Comparison of ENCODE assay signal across 24 cellular contexts in the genomic region with DNA sequence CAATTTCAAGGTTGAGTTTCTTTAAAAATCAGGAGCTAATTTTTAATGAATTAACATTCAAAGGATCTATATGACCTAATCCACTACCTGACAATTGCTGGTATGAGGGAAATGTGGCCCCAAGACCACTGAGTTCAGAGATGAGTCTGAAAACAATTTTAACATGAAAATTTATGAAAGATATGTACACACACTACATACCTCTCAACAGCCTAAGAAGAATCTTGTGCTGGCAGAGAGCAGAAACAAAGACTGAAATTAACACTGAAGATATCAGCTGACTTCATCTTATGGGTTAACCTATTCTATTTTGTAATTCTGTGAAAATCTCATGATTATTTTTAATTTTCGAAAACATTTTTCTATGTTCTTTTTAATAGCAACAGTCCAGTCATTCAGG. TPM values are rescaled to one million over a fixed set of nuclear protein-coding genes. Genes with fewer than 3 reads are reported as not detected.
DNase-seq lines count a peak whose midpoint lies in the region; ATAC-seq and TF ChIP-seq lines count a peak whose summit lies in the region.
"Had no signal": no experiment of that assay in that cellular context is flagged by ENCODE, and none has a peak within 500 bp of the region (broad histone marks: within the 10 kb centered on the region; RNA-seq: fewer than 3 reads in every experiment).

No MANE protein-coding gene starts in this region.

- intact Hi-C loops in Calu3 (cut with micrococcal nuclease; ENCODE audit: unreplicated experiment): no loop called here

- H3K27me3 ChIP-seq in SK-N-SH (ENCODE audit: insufficient read depth) (no peaks in the 10 kb centered on the region), endocrine pancreas (ENCODE audit: control insufficient read depth, insufficient read depth, low read length) (peaks cover 2% of the 10 kb centered on the region)
- H3K27me3 ChIP-seq: BLaER1 treated with 17β-estradiol and CSF1 and Interleukin-3, amounts not matched to agents 10 nM and 100 nM; cardiac muscle cell; thyroid gland had no signal

- no peak for TF ChIP-seq RAD21 in SK-N-SH (IDR thresholded peaks at IDR 0.05; ENCODE audit: low read length)

- peak overlapping the region; percentile 74 for H3K4me2 ChIP-seq in SK-N-SH
- H3K4me2 ChIP-seq: BLaER1 treated with 17β-estradiol and CSF1 and Interleukin-3, amounts not matched to agents 10 nM and 100 nM had no signal

- H3K27ac ChIP-seq in SK-N-SH (ENCODE audit: low read depth in 2 of 2, low read length in 1 of 2): peak overlapping the region; percentile 82 to 99; a peak in 3 of 4 replicates
- H3K27ac ChIP-seq: 22Rv1; BLaER1 treated with 17β-estradiol and CSF1 and Interleukin-3, amounts not matched to agents 10 nM and 100 nM; cardiac muscle cell; thyroid gland; VCaP had no signal

- DNase-seq in SK-N-SH: no peak
- DNase-seq in activated gamma-delta T cell treated with Interleukin-2 at 50 U/mL for 16 hours: no peak
- DNase-seq in KBM-7: no peak
- no peak for DNase-seq in NCI-H187 treated with DMSO at 0.1 percent for 48 hours (lab: John Stamatoyannopoulos, UW)
- no peak for DNase-seq in Calu3
- DNase-seq: activated CD8-positive, alpha-beta memory T cell treated with anti-CD3 and anti-CD28 coated beads, Interleukin-2, amount 50 U/mL, for 4 hours; activated naive CD8-positive, alpha-beta T cell treated with anti-CD3 and anti-CD28 coated beads, Interleukin-2, amount 10 ng/mL, durations not matched to agents 7 days and 5 days; dermis blood vessel endothelial cell; hypothalamus; NCI-H2107; NCI-H524; stimulated activated CD4-positive, alpha-beta T cell treated with anti-CD3 and anti-CD28 coated beads, Interleukin-4, amount 100 ng/mL, for 24 hours; stimulated activated naive CD8-positive, alpha-beta T cell treated with anti-CD3 and anti-CD28 coated beads, Interleukin-15, Interleukin-2, amounts not matched to agents 100 U/mL and 50 U/mL, for 24 hours; thyroid gland had no signal

- H3K4me3 Mint-ChIP-seq in nephron: peak overlapping the region; percentile 85 to 90 (median 86)
- no peak overlapping the region for H3K4me3 Mint-ChIP-seq in Calu3 (ENCODE audit: low read depth, unreplicated experiment)
- H3K4me3 Mint-ChIP-seq: activated naive CD8-positive, alpha-beta T cell treated with anti-CD3 and anti-CD28 coated beads, Interleukin-2, amount 10 ng/mL, durations not matched to agents 7 days and 5 days; activated T-helper 17 cell treated with anti-CD3 and anti-CD28 coated beads, Interleukin-2, amount 50 U/mL, for 72 hours; T-helper 2 cell treated with Interferon-gamma antibody and Interleukin-4, amounts not matched to agents 5 μg/mL and 100 μg/mL, for 36 hours had no signal

- in situ Hi-C loops in KBM-7 (cut with MboI; ENCODE audit: low pct_unique_long_range_greater_than_20kb, low sequenced_read_pairs): no loop called here

- peaks cover 63% of the 10 kb centered on the region for H3K79me2 ChIP-seq in SK-N-SH (ENCODE audit: insufficient read depth)

- H3K27me3 Mint-ChIP-seq in nephron (ENCODE audit: low read depth) (no peaks in the 10 kb centered on the region), Calu3 (ENCODE audit: unreplicated experiment) (no peaks in the 10 kb centered on the region)

- H3F3A ChIP-seq in SK-N-SH (replicated peaks; ENCODE audit: insufficient read depth): peaks cover 23% of the 10 kb centered on the region

- no peak for ATAC-seq in SK-N-SH treated with all-trans-retinoic acid at 6 μM for 48 hours
- ATAC-seq: activated T-helper 17 cell treated with anti-CD3 and anti-CD28 coated beads, Interleukin-2, amount 50 U/mL, for 72 hours; stimulated activated naive CD8-positive, alpha-beta T cell treated with anti-CD3 and anti-CD28 coated beads, Interleukin-15, Interleukin-2, amounts not matched to agents 100 U/mL and 50 U/mL, for 24 hours had no signal

- H2AFZ ChIP-seq in SK-N-SH (ENCODE audit: low read depth): no peak overlapping the region

- H3K9ac ChIP-seq in SK-N-SH (peak overlapping the region; percentile 89; the same call in 1 of the 2 replicates), endocrine pancreas (ENCODE audit: control insufficient read depth, insufficient read depth, low read length) (no peak overlapping the region)
- H3K9ac ChIP-seq: BLaER1 treated with 17β-estradiol and CSF1 and Interleukin-3, amounts not matched to agents 10 nM and 100 nM had no signal

- H3K4me1 Mint-ChIP-seq in nephron (peaks cover 44% of the 10 kb centered on the region), Calu3 (ENCODE audit: low read depth, unreplicated experiment) (peaks cover 41% of the 10 kb centered on the region)
- H3K4me1 Mint-ChIP-seq: activated naive CD8-positive, alpha-beta T cell treated with anti-CD3 and anti-CD28 coated beads, Interleukin-2, amount 10 ng/mL, durations not matched to agents 7 days and 5 days; activated T-helper 17 cell treated with anti-CD3 and anti-CD28 coated beads, Interleukin-2, amount 50 U/mL, for 72 hours had no signal

- peaks cover 2% of the 10 kb centered on the region for H3K9me3 Mint-ChIP-seq in nephron
- no peaks in the 10 kb centered on the region for H3K9me3 Mint-ChIP-seq in Calu3 (ENCODE audit: low read depth, unreplicated experiment)
- H3K9me3 Mint-ChIP-seq: activated naive CD8-positive, alpha-beta T cell treated with anti-CD3 and anti-CD28 coated beads, Interleukin-2, amount 10 ng/mL, durations not matched to agents 7 days and 5 days; activated T-helper 17 cell treated with anti-CD3 and anti-CD28 coated beads, Interleukin-2, amount 50 U/mL, for 72 hours; T-helper 2 cell treated with Interferon-gamma antibody and Interleukin-4, amounts not matched to agents 5 μg/mL and 100 μg/mL, for 36 hours had no signal

- CTCF ChIA-PET in SK-N-SH (lab: Yijun Ruan, JAX): interaction anchor here (0.9 to 1.3 kb wide), 3 partner anchors 12 to 57 kb away, joined by 3 to 4 read pairs (median 4); no protein-coding TSS in a partner anchor
- CTCF ChIA-PET in Calu3 (lab: Charles Lee): interaction anchor here (1.0 to 1.8 kb wide), 3 partner anchors 9 to 56 kb away, joined by 3 to 5 read pairs (median 3); no protein-coding TSS in a partner anchor

- H3K27ac Mint-ChIP-seq in nephron (peak overlapping the region; percentile 94 to 97 (median 95)), Calu3 (ENCODE audit: unreplicated experiment) (no peak overlapping the region)
- H3K27ac Mint-ChIP-seq: activated naive CD8-positive, alpha-beta T cell treated with anti-CD3 and anti-CD28 coated beads, Interleukin-2, amount 10 ng/mL, durations not matched to agents 7 days and 5 days; activated T-helper 17 cell treated with anti-CD3 and anti-CD28 coated beads, Interleukin-2, amount 50 U/mL, for 72 hours; T-helper 2 cell treated with Interferon-gamma antibody and Interleukin-4, amounts not matched to agents 5 μg/mL and 100 μg/mL, for 36 hours had no signal

- H3K4me3 ChIP-seq in SK-N-SH (ENCODE audit: low read depth in 2 of 2, low read length in 1 of 2): peak overlapping the region; percentile 53 to 75; a peak in 3 of 4 replicates
- peak overlapping the region; percentile 86 for H3K4me3 ChIP-seq in endocrine pancreas (ENCODE audit: control insufficient read depth, insufficient read depth, low read length)
- H3K4me3 ChIP-seq: BLaER1 treated with 17β-estradiol and CSF1 and Interleukin-3, amounts not matched to agents 10 nM and 100 nM; cardiac muscle cell; thyroid gland had no signal

- H3K36me3 ChIP-seq in SK-N-SH (replicated peaks in 1 of 2; ENCODE audit: control insufficient read depth in 1 of 2, insufficient read depth in 2 of 2, low read length in 1 of 2) (peaks cover 6 to 41% of the 10 kb centered on the region in 2 experiments), endocrine pancreas (ENCODE audit: control insufficient read depth, insufficient read depth, low read length) (no peaks in the 10 kb centered on the region)
- H3K36me3 ChIP-seq: BLaER1 treated with 17β-estradiol and CSF1 and Interleukin-3, amounts not matched to agents 10 nM and 100 nM; cardiac muscle cell; thyroid gland had no signal

- H3K9me3 ChIP-seq in SK-N-SH: no peaks in the 10 kb centered on the region
- H3K9me3 ChIP-seq in endocrine pancreas (ENCODE audit: control insufficient read depth, low read length): no peaks in the 10 kb centered on the region
- H3K9me3 ChIP-seq: BLaER1 treated with 17β-estradiol and CSF1 and Interleukin-3, amounts not matched to agents 10 nM and 100 nM; thyroid gland had no signal

- peaks cover 0 to 17% of the 10 kb centered on the region in 2 experiments; a peak in 2 of 4 replicates for H3K4me1 ChIP-seq in SK-N-SH (ENCODE audit: control insufficient read depth in 1 of 2, insufficient read depth in 2 of 2, low read depth in 1 of 2, low read length in 1 of 2)
- H3K4me1 ChIP-seq in endocrine pancreas (ENCODE audit: control insufficient read depth, insufficient read depth, low read length): peaks cover 14% of the 10 kb centered on the region
- H3K4me1 ChIP-seq: BLaER1 treated with 17β-estradiol and CSF1 and Interleukin-3, amounts not matched to agents 10 nM and 100 nM had no signal

- H3K36me3 Mint-ChIP-seq in nephron (ENCODE audit: low read depth) (peaks cover 35% of the 10 kb centered on the region), Calu3 (ENCODE audit: insufficient read depth, unreplicated experiment) (no peaks in the 10 kb centered on the region)
- H3K36me3 Mint-ChIP-seq: activated naive CD8-positive, alpha-beta T cell treated with anti-CD3 and anti-CD28 coated beads, Interleukin-2, amount 10 ng/mL, durations not matched to agents 7 days and 5 days had no signal

- POLR2A ChIA-PET in SK-N-SH (lab: Yijun Ruan, JAX): no interaction called here

- BruUV-seq in Calu3 (replicated peaks; lab: Mats Ljungman, UMichigan): no TSS peak

- TF ChIP-seq CTCF in SK-N-SH (IDR thresholded peaks at IDR 0.05) (no peak), nephron (IDR thresholded peaks at IDR 0.05; ENCODE audit: unreplicated experiment in 3 of 3) (no peak), Calu3 (IDR thresholded peaks at IDR 0.05; ENCODE audit: unreplicated experiment) (no peak)

- no peaks in the 10 kb centered on the region for H4K20me1 ChIP-seq in SK-N-SH (ENCODE audit: insufficient read depth)
- H4K20me1 ChIP-seq: BLaER1 treated with 17β-estradiol and CSF1 and Interleukin-3, amounts not matched to agents 10 nM and 100 nM had no signal

- no peak for TF ChIP-seq EP300 in SK-N-SH (IDR thresholded peaks at IDR 0.05; ENCODE audit: borderline replicate concordance in 1 of 2, low read depth in 1 of 2, low read length in 1 of 2)

- WGBS in SK-N-SH (ENCODE audit: low lambda C conversion rate): 20% methylated on average over 1 of the region's 1 CpG

- no peaks in the 10 kb centered on the region for H3K9me2 ChIP-seq in SK-N-SH

TF ChIP-seq in SK-N-SH, 30 proteins besides CTCF, POLR2A, EP300 and RAD21 (continues in another document):
- TF ChIP-seq RFX5 (IDR thresholded peaks at IDR 0.05; ENCODE audit: low read length) (no peak), SMC3 (IDR thresholded peaks at IDR 0.05; ENCODE audit: low read depth, low read length) (no peak), EZH2phosphoT487 (IDR thresholded peaks at IDR 0.05; ENCODE audit: borderline replicate concordance, low read depth) (no peak)

TF ChIP-seq in SK-N-SH treated with all-trans-retinoic acid at 6 μM for 48 hours, 23 proteins besides CTCF, POLR2A, EP300 and RAD21 (continues in another document):
- TF ChIP-seq ZFP30 (CRISPR knock-in tag; IDR thresholded peaks at IDR 0.05) (no peak), RARB (CRISPR knock-in tag; IDR thresholded peaks at IDR 0.05) (no peak), BACH2 (CRISPR knock-in tag; IDR thresholded peaks at IDR 0.05; ENCODE audit: borderline replicate concordance) (no peak)

RNA-seq across cellular contexts. Expression of gene FAP, which starts 1.7 kb away (rescaled TPM):
- polyA plus RNA-seq in SK-N-SH (2012; rRNA removed): 36.9 and 57.8 TPM in 2 replicates
- 42.3 and 46.7 TPM in 2 replicates for polyA plus RNA-seq in SK-N-SH (2012; cell fraction: cytosol; rRNA removed)
- polyA plus RNA-seq in SK-N-SH (2012; cell fraction: nucleus; rRNA removed): 60.8 and 125 TPM in 2 replicates
- 0.61 and 2.1 TPM in 2 replicates for total RNA-seq in Calu3 (2022)
- total RNA-seq: activated naive CD8-positive, alpha-beta T cell treated with anti-CD3 and anti-CD28 coated beads, Interleukin-2, amount 10 ng/mL, durations not matched to agents 7 days and 5 days; activated T-helper 17 cell treated with anti-CD3 and anti-CD28 coated beads, Interleukin-2, amount 50 U/mL, for 72 hours; cardiac muscle cell; H1 had no signal
- polyA plus RNA-seq: cardiac muscle cell, H1 had no signal
